In genomic region chr7:123864966-123865365, GRCh38 we compare ENCODE assay signal across 14 cellular contexts. TPM values are rescaled to one million over a fixed set of nuclear protein-coding genes. Genes with fewer than 3 reads are reported as not detected.
"Had no signal": no experiment of that assay in that cellular context is flagged by ENCODE, and none has a peak within 500 bp of the region (broad histone marks: within the 10 kb centered on the region; RNA-seq: fewer than 3 reads in every experiment).

No MANE protein-coding gene starts in this region.

- H3K4me3 Mint-ChIP-seq: activated CD8-positive, alpha-beta memory T cell treated with anti-CD3 and anti-CD28 coated beads, Interleukin-2, amount 10 ng/mL, durations not matched to agents 7 days and 5 days; activated T-cell treated with anti-CD3 and anti-CD28 coated beads, Interleukin-2, amount 50 U/mL, for 4 hours; nephron; stimulated activated naive CD8-positive, alpha-beta T cell treated with anti-CD3 and anti-CD28 coated beads, Interleukin-15, Interleukin-2, amounts not matched to agents 100 ng/mL and 50 ng/mL, for 24 hours had no signal

- DNase-seq: activated CD4-positive, alpha-beta T cell treated with anti-CD3 and anti-CD28 coated beads for 1 hour; activated effector memory CD4-positive, alpha-beta T cell treated with anti-CD3 and anti-CD28 coated beads, Interleukin-2, amount 50 U/mL, for 16 hours; psoas muscle had no signal

- H3K27ac Mint-ChIP-seq: activated CD8-positive, alpha-beta memory T cell treated with anti-CD3 and anti-CD28 coated beads, Interleukin-2, amount 10 ng/mL, durations not matched to agents 7 days and 5 days; activated naive CD4-positive, alpha-beta T cell treated with anti-CD3 and anti-CD28 coated beads, Interleukin-2, amount 50 U/mL, for 72 hours; stimulated activated naive CD8-positive, alpha-beta T cell treated with anti-CD3 and anti-CD28 coated beads, Interleukin-15, Interleukin-2, amounts not matched to agents 100 ng/mL and 50 ng/mL, for 24 hours had no signal

- H3K27ac ChIP-seq: cardiac muscle cell, psoas muscle, thoracic aorta had no signal

- H3K27me3 ChIP-seq: cardiac muscle cell had no signal

- H3K4me3 ChIP-seq: cardiac muscle cell, psoas muscle, thoracic aorta had no signal

- H3K36me3 ChIP-seq: cardiac muscle cell, thoracic aorta had no signal

- H3K4me1 Mint-ChIP-seq: activated CD8-positive, alpha-beta memory T cell treated with anti-CD3 and anti-CD28 coated beads, Interleukin-2, amount 10 ng/mL, durations not matched to agents 7 days and 5 days had no signal

- H3K36me3 Mint-ChIP-seq: activated CD8-positive, alpha-beta memory T cell treated with anti-CD3 and anti-CD28 coated beads, Interleukin-2, amount 10 ng/mL, durations not matched to agents 7 days and 5 days; activated naive CD4-positive, alpha-beta T cell treated with anti-CD3 and anti-CD28 coated beads, Interleukin-2, amount 50 U/mL, for 72 hours had no signal

- H3K9me3 Mint-ChIP-seq: activated naive CD4-positive, alpha-beta T cell treated with anti-CD3 and anti-CD28 coated beads, Interleukin-2, amount 50 U/mL, for 72 hours; activated T-cell treated with anti-CD3 and anti-CD28 coated beads, Interleukin-2, amount 50 U/mL, for 4 hours; stimulated activated naive CD8-positive, alpha-beta T cell treated with anti-CD3 and anti-CD28 coated beads, Interleukin-15, Interleukin-2, amounts not matched to agents 100 ng/mL and 50 ng/mL, for 24 hours had no signal

- H3K9me3 ChIP-seq: psoas muscle, thoracic aorta had no signal

- H3K4me1 ChIP-seq: psoas muscle had no signal

RNA-seq across cellular contexts. Expression of gene HYAL4, which starts 20.0 kb away (rescaled TPM):
- total RNA-seq: activated CD8-positive, alpha-beta memory T cell treated with anti-CD3 and anti-CD28 coated beads, Interleukin-2, amount 10 ng/mL, durations not matched to agents 7 days and 5 days; activated T-cell treated with anti-CD3 and anti-CD28 coated beads, Interleukin-2, amount 50 U/mL, for 4 hours; cardiac muscle cell; epithelial cell of proximal tubule; osteoblast; T-helper 2 cell treated with Interferon-gamma antibody and Interleukin-4, amounts not matched to agents 100 ng/mL and 5 ng/mL, for 36 hours; thoracic aorta; urinary bladder had no signal
- polyA plus RNA-seq: cardiac muscle cell, urinary bladder had no signal
